In genomic region chr9:75858497-75859092, GRCh38 we compare ENCODE assay signal across 17 cellular contexts. TPM values are rescaled to one million over a fixed set of nuclear protein-coding genes. Genes with fewer than 3 reads are reported as not detected.
DNase-seq lines count a peak whose midpoint lies in the region; ATAC-seq and TF ChIP-seq lines count a peak whose summit lies in the region.
"Had no signal": no experiment of that assay in that cellular context is flagged by ENCODE, and none has a peak within 500 bp of the region (broad histone marks: within the 10 kb centered on the region; RNA-seq: fewer than 3 reads in every experiment).

No MANE protein-coding gene starts in this region.

- peaks cover 0 to 3% (median 0%) of the 10 kb centered on the region in 7 donors for H3K9me3 Mint-ChIP-seq in CD14-positive monocyte

- no peak overlapping the region for H3K4me3 Mint-ChIP-seq in CD14-positive monocyte

- H3K36me3 Mint-ChIP-seq in CD14-positive monocyte, result no peaks in the 10 kb centered on the region

- H3K27ac Mint-ChIP-seq in CD14-positive monocyte, result peak overlapping the region in 1 of 7 donors; percentile 46

- H3K4me1 Mint-ChIP-seq in CD14-positive monocyte, result no peaks in the 10 kb centered on the region

- peaks cover 0 to 2% (median 0%) of the 10 kb centered on the region in 3 donors for H3K27me3 Mint-ChIP-seq in CD14-positive monocyte (ENCODE audit: low read depth in 3 of 3)

- ATAC-seq in GM18499 (IDR thresholded peaks at IDR 0.05; ENCODE audit: insufficient read depth, unreplicated experiment) (peak; percentile 62), GM18858 (IDR thresholded peaks at IDR 0.05; ENCODE audit: unreplicated experiment) (peak; percentile 42), HG02610 (IDR thresholded peaks at IDR 0.05; ENCODE audit: unreplicated experiment) (peak; percentile 57), HG03469 (IDR thresholded peaks at IDR 0.05; ENCODE audit: unreplicated experiment) (peak; percentile 39), HG03460 (IDR thresholded peaks at IDR 0.05; ENCODE audit: unreplicated experiment) (no peak)
- ATAC-seq: PC-3 had no signal

- TF ChIP-seq CTCF in CD14-positive monocyte (IDR thresholded peaks at IDR 0.05), result no peak

- intact Hi-C loops in CD14-positive monocyte (cut with micrococcal nuclease), result no loop called here

- no peak for DNase-seq in AG08395 (ENCODE audit: low spot score)
- DNase-seq in NCI-H2171 treated with DMSO at 0.1 percent for 48 hours (lab: John Stamatoyannopoulos, UW), result no peak
- no peak for DNase-seq in CD14-positive monocyte (ENCODE audit: low spot score)
- DNase-seq: AML-193, COR-L47, H7, NCI-H1930, NCI-H2171, NCI-H774, PC-3, SJCRH30, T-helper 2 cell had no signal

RNA-seq across cellular contexts. Expression of gene PCSK5, which starts 31.9 kb away (rescaled TPM):
- polyA plus RNA-seq in CD14-positive monocyte, result 1 to 10 TPM; 4.8 to 7.1 TPM
